Comparison of ENCODE assay signal across 11 cellular contexts in the genomic region with DNA sequence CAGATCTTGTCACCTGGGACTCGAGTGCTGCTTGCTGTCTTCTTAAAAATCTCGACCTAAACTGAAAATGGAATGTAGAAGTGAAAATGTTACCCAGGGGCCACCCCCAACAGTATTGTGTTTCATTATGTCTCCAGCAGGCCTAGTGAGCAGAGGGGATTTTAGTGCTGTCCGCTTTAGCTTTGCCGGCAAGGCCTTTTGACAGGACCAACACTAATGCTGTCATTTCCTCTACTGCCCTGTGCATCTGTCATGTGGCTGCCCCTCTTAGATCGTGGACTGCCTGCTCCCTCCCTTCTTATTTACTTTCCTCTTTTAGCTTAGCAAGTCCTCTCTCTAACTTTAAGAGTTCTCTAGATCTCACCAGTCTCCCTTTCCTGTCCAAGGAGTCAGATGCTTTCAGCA.
DNase-seq lines count a peak whose midpoint lies in the region; ATAC-seq and TF ChIP-seq lines count a peak whose summit lies in the region.
"Had no signal": no experiment of that assay in that cellular context is flagged by ENCODE, and none has a peak within 500 bp of the region (broad histone marks: within the 10 kb centered on the region; RNA-seq: fewer than 3 reads in every experiment).

No MANE protein-coding gene starts in this region.

- ATAC-seq in GM19467 (IDR thresholded peaks at IDR 0.05; ENCODE audit: unreplicated experiment) (peak; percentile 99), HG03103 (IDR thresholded peaks at IDR 0.05; ENCODE audit: low read depth, unreplicated experiment) (peak; percentile 99)

- H3K27ac Mint-ChIP-seq in MCF 10A (ENCODE audit: low read depth, unreplicated experiment) = no peak overlapping the region
- H3K27ac Mint-ChIP-seq in activated CD4-positive, alpha-beta memory T cell treated with anti-CD3 and anti-CD28 coated beads, Interleukin-2, amount 10 ng/mL, durations not matched to agents 7 days and 5 days = no peak overlapping the region
- H3K27ac Mint-ChIP-seq: T-cell had no signal

- POLR2A ChIA-PET in MCF 10A (lab: Yijun Ruan, JAX) = no interaction called here
- POLR2A ChIA-PET in activated CD4-positive, alpha-beta memory T cell treated with anti-CD3 and anti-CD28 coated beads, Interleukin-2, amount 10 ng/mL, durations not matched to agents 7 days and 5 days (lab: Charles Lee) = no interaction called here

- DNase-seq in GM12864 (ENCODE audit: low read depth) (peak; percentile 87), astrocyte of the hippocampus (ENCODE audit: low read depth, low spot score) (peak; percentile 9), MCF 10A (ENCODE audit: unreplicated experiment) (no peak), NCI-H2227 treated with DMSO at 0.1 percent for 48 hours (lab: John Stamatoyannopoulos, UW) (no peak)
- no peak for DNase-seq in activated CD8-positive, alpha-beta memory T cell treated with anti-CD3 and anti-CD28 coated beads for 24 hours
- no peak for DNase-seq in activated CD4-positive, alpha-beta memory T cell treated with anti-CD3 and anti-CD28 coated beads, Interleukin-2, amount 10 ng/mL, durations not matched to agents 7 days and 5 days
- DNase-seq: adrenal gland, IMR-90, T-cell had no signal

- intact Hi-C loops in MCF 10A (cut with micrococcal nuclease) = no loop called here

- H3K36me3 Mint-ChIP-seq in MCF 10A (ENCODE audit: insufficient read depth, unreplicated experiment) = no peaks in the 10 kb centered on the region
- H3K36me3 Mint-ChIP-seq in activated CD4-positive, alpha-beta memory T cell treated with anti-CD3 and anti-CD28 coated beads, Interleukin-2, amount 10 ng/mL, durations not matched to agents 7 days and 5 days (ENCODE audit: low read depth) = no peaks in the 10 kb centered on the region
- H3K36me3 Mint-ChIP-seq: T-cell had no signal

- CTCF ChIA-PET in MCF 10A (lab: Yijun Ruan, JAX) = no interaction called here
- CTCF ChIA-PET in activated CD4-positive, alpha-beta memory T cell treated with anti-CD3 and anti-CD28 coated beads, Interleukin-2, amount 10 ng/mL, durations not matched to agents 7 days and 5 days (lab: Charles Lee) = no interaction called here

- H3K4me3 Mint-ChIP-seq in MCF 10A (ENCODE audit: unreplicated experiment) = no peak overlapping the region
- H3K4me3 Mint-ChIP-seq in activated CD4-positive, alpha-beta memory T cell treated with anti-CD3 and anti-CD28 coated beads, Interleukin-2, amount 10 ng/mL, durations not matched to agents 7 days and 5 days = no peak overlapping the region
- H3K4me3 Mint-ChIP-seq: T-cell had no signal

- no peak overlapping the region; the same call in 1 of the 2 replicates for H3K4me3 ChIP-seq in GM12864 (ENCODE audit: low read depth, low read length)
- H3K4me3 ChIP-seq: adrenal gland had no signal

- no peaks in the 10 kb centered on the region for H3K4me1 Mint-ChIP-seq in MCF 10A (ENCODE audit: insufficient read depth, unreplicated experiment)
- no peaks in the 10 kb centered on the region for H3K4me1 Mint-ChIP-seq in activated CD4-positive, alpha-beta memory T cell treated with anti-CD3 and anti-CD28 coated beads, Interleukin-2, amount 10 ng/mL, durations not matched to agents 7 days and 5 days

- BruUV-seq in MCF 10A (replicated peaks; lab: Mats Ljungman, UMichigan) = no TSS peak

- H3K9me3 Mint-ChIP-seq in MCF 10A (ENCODE audit: unreplicated experiment) = peaks cover 57% of the 10 kb centered on the region
- peaks cover 3% of the 10 kb centered on the region for H3K9me3 Mint-ChIP-seq in activated CD4-positive, alpha-beta memory T cell treated with anti-CD3 and anti-CD28 coated beads, Interleukin-2, amount 10 ng/mL, durations not matched to agents 7 days and 5 days
- H3K9me3 Mint-ChIP-seq: T-cell had no signal

- H3K27me3 Mint-ChIP-seq in MCF 10A (ENCODE audit: insufficient read depth, unreplicated experiment) = no peaks in the 10 kb centered on the region
- no peaks in the 10 kb centered on the region for H3K27me3 Mint-ChIP-seq in activated CD4-positive, alpha-beta memory T cell treated with anti-CD3 and anti-CD28 coated beads, Interleukin-2, amount 10 ng/mL, durations not matched to agents 7 days and 5 days
- H3K27me3 Mint-ChIP-seq: T-cell had no signal

- no peak for TF ChIP-seq CTCF in GM12864 (IDR thresholded peaks at IDR 0.05; ENCODE audit: low read depth, low read length, missing control alignments)
- no peak for TF ChIP-seq CTCF in MCF 10A (IDR thresholded peaks at IDR 0.05; ENCODE audit: unreplicated experiment)

Comparison
In these comparisons a context has a peak if more than half of its experiments do, and no peak if none do; other contexts are left out.
1. DNase-seq: peak in GM12864 (single experiment) and astrocyte of the hippocampus (single experiment); none in activated CD8-positive, alpha-beta memory T cell treated with anti-CD3 and anti-CD28 coated beads for 24 hours (single experiment), MCF 10A (single experiment), activated CD4-positive, alpha-beta memory T cell treated with anti-CD3 and anti-CD28 coated beads, Interleukin-2, amount 10 ng/mL, durations not matched to agents 7 days and 5 days (single experiment) and NCI-H2227 treated with DMSO at 0.1 percent for 48 hours (single experiment).